In the genomic region with DNA sequence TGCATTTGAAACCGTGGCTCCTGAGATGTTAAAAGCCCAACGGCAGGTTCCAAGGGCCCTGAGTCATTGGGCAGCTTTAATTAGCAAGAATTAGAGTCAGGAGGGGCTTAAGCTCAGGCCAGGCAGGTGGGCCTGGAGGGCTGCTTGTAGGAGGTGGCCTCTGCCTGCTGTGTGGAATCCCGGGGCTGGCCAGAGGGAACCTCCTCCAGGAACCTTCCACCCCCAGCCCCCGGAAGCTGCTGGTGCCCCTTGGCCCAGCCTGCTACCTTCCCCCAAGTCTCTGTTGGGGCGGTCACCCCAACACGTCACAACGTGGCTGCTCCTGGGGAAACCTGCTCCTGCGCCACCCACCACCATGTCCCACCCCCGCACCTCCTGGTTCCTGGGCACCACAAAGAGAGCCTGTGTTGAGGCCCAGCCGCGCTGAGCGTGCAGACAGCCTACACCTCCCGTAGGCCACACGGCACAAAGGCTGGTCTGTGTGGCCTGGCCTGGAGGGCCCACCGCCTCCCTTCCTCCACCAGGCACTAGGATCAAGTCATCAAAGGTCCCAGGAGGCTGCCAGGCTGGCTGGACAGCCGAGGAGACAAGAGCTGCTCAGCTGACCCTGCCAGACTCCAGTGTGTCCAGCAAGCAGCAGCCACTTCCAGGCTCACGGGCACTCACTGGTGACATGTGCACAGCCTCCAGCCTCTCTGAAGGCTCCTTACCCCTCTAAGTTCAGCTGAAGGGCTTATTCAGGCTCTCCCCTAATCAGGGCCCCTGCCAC, we compare ENCODE assay signal across 1 cellular context.
TF ChIP-seq lines count a peak whose summit lies in the region.

No MANE protein-coding gene starts in this region.

TF ChIP-seq in HepG2, 621 proteins besides CTCF, POLR2A, EP300 and RAD21 (continued from another document):
- TF ChIP-seq, protein P1, sequence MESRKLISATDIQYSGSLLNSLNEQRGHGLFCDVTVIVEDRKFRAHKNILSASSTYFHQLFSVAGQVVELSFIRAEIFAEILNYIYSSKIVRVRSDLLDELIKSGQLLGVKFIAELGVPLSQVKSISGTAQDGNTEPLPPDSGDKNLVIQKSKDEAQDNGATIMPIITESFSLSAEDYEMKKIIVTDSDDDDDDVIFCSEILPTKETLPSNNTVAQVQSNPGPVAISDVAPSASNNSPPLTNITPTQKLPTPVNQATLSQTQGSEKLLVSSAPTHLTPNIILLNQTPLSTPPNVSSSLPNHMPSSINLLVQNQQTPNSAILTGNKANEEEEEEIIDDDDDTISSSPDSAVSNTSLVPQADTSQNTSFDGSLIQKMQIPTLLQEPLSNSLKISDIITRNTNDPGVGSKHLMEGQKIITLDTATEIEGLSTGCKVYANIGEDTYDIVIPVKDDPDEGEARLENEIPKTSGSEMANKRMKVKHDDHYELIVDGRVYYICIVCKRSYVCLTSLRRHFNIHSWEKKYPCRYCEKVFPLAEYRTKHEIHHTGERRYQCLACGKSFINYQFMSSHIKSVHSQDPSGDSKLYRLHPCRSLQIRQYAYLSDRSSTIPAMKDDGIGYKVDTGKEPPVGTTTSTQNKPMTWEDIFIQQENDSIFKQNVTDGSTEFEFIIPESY (CRISPR knock-in tag; IDR thresholded peaks at IDR 0.05): peak; percentile 80
- 0 out of 2 replicates have a peak, but pooled peaks have one; percentile 23 for TF ChIP-seq STAG1 (CRISPR knock-in tag; IDR thresholded peaks at IDR 0.05)
- peak; percentile 91 for TF ChIP-seq ZMYM3 (CRISPR knock-in tag; IDR thresholded peaks at IDR 0.05)
- peak; percentile 8; the same call in 1 of the 2 replicates for TF ChIP-seq SP4 (CRISPR knock-in tag; IDR thresholded peaks at IDR 0.05)
- TF ChIP-seq, protein P2, sequence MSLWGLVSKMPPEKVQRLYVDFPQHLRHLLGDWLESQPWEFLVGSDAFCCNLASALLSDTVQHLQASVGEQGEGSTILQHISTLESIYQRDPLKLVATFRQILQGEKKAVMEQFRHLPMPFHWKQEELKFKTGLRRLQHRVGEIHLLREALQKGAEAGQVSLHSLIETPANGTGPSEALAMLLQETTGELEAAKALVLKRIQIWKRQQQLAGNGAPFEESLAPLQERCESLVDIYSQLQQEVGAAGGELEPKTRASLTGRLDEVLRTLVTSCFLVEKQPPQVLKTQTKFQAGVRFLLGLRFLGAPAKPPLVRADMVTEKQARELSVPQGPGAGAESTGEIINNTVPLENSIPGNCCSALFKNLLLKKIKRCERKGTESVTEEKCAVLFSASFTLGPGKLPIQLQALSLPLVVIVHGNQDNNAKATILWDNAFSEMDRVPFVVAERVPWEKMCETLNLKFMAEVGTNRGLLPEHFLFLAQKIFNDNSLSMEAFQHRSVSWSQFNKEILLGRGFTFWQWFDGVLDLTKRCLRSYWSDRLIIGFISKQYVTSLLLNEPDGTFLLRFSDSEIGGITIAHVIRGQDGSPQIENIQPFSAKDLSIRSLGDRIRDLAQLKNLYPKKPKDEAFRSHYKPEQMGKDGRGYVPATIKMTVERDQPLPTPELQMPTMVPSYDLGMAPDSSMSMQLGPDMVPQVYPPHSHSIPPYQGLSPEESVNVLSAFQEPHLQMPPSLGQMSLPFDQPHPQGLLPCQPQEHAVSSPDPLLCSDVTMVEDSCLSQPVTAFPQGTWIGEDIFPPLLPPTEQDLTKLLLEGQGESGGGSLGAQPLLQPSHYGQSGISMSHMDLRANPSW (CRISPR knock-in tag; IDR thresholded peaks at IDR 0.05; ENCODE audit: borderline replicate concordance): no peak
- no peak for TF ChIP-seq CENPT (CRISPR knock-in tag; IDR thresholded peaks at IDR 0.05; ENCODE audit: low read depth)
- no peak; the same call in 1 of the 2 replicates for TF ChIP-seq SOX13 (IDR thresholded peaks at IDR 0.05)
- TF ChIP-seq SOX13 (CRISPR knock-in tag; conservative IDR thresholded peaks at IDR 0.05 in 1 of 2, IDR thresholded peaks at IDR 0.05 in 1 of 2): peak in 1 of 2 experiments; percentile 76; a peak in 2 of 4 replicates
- peak; percentile 86 for TF ChIP-seq ZMAT3 (CRISPR knock-in tag; conservative IDR thresholded peaks at IDR 0.05)
- TF ChIP-seq FOXA3 (CRISPR knock-in tag; IDR thresholded peaks at IDR 0.05): peak; percentile 60
- no peak for TF ChIP-seq DNMT3B (CRISPR knock-in tag; conservative IDR thresholded peaks at IDR 0.05)
- TF ChIP-seq, protein P3, sequence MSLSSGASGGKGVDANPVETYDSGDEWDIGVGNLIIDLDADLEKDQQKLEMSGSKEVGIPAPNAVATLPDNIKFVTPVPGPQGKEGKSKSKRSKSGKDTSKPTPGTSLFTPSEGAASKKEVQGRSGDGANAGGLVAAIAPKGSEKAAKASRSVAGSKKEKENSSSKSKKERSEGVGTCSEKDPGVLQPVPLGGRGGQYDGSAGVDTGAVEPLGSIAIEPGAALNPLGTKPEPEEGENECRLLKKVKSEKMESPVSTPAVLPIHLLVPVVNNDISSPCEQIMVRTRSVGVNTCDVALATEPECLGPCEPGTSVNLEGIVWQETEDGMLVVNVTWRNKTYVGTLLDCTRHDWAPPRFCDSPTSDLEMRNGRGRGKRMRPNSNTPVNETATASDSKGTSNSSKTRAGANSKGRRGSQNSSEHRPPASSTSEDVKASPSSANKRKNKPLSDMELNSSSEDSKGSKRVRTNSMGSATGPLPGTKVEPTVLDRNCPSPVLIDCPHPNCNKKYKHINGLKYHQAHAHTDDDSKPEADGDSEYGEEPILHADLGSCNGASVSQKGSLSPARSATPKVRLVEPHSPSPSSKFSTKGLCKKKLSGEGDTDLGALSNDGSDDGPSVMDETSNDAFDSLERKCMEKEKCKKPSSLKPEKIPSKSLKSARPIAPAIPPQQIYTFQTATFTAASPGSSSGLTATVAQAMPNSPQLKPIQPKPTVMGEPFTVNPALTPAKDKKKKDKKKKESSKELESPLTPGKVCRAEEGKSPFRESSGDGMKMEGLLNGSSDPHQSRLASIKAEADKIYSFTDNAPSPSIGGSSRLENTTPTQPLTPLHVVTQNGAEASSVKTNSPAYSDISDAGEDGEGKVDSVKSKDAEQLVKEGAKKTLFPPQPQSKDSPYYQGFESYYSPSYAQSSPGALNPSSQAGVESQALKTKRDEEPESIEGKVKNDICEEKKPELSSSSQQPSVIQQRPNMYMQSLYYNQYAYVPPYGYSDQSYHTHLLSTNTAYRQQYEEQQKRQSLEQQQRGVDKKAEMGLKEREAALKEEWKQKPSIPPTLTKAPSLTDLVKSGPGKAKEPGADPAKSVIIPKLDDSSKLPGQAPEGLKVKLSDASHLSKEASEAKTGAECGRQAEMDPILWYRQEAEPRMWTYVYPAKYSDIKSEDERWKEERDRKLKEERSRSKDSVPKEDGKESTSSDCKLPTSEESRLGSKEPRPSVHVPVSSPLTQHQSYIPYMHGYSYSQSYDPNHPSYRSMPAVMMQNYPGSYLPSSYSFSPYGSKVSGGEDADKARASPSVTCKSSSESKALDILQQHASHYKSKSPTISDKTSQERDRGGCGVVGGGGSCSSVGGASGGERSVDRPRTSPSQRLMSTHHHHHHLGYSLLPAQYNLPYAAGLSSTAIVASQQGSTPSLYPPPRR (CRISPR knock-in tag; IDR thresholded peaks at IDR 0.05; ENCODE audit: borderline replicate concordance): peak; percentile 68
- TF ChIP-seq ARHGAP35 (CRISPR knock-in tag; IDR thresholded peaks at IDR 0.05; ENCODE audit: borderline replicate concordance): 0 out of 2 replicates have a peak, but pooled peaks have one; percentile 29
